ENCODE assay signal across 13 cellular contexts in genomic region chrX:136387951-136388502, GRCh38.
DNase-seq lines count a peak whose midpoint lies in the region; ATAC-seq and TF ChIP-seq lines count a peak whose summit lies in the region.
"Had no signal": no experiment of that assay in that cellular context is flagged by ENCODE, and none has a peak within 500 bp of the region (broad histone marks: within the 10 kb centered on the region; RNA-seq: fewer than 3 reads in every experiment).

No MANE protein-coding gene starts in this region.

- no peak for DNase-seq in Right ventricle myocardium superior
- DNase-seq in left ventricle myocardium inferior = no peak
- DNase-seq in left lung = no peak
- peak; percentile 30 to 60 (median 40) for DNase-seq in ovary
- DNase-seq in GM19240 (ENCODE audit: insufficient read length, low spot score) = no peak
- no peak for DNase-seq in NCI-H2029 treated with DMSO at 0.1 percent for 48 hours (lab: John Stamatoyannopoulos, UW)
- DNase-seq: AML-193; Caco-2; CD4-positive, alpha-beta T cell; HCEC 1CT had no signal

- ATAC-seq in Right ventricle myocardium superior (ENCODE audit: poor library complexity) = peak; percentile 46
- peak; percentile 13 for ATAC-seq in left lung
- ATAC-seq in GM18511 (IDR thresholded peaks at IDR 0.05; ENCODE audit: unreplicated experiment) = no peak
- ATAC-seq: GM23338 had no signal

- H3K4me3 ChIP-seq in left ventricle myocardium inferior = no peak overlapping the region
- no peak overlapping the region for H3K4me3 ChIP-seq in left lung
- no peak overlapping the region for H3K4me3 ChIP-seq in ovary
- H3K4me3 ChIP-seq: GM23338 had no signal

- H3K27ac ChIP-seq in left ventricle myocardium inferior (replicated peaks) = no peak overlapping the region
- no peak overlapping the region for H3K27ac ChIP-seq in left lung
- H3K27ac ChIP-seq in ovary = peak overlapping the region in 1 of 2 donors; percentile 17
- H3K27ac ChIP-seq: C4-2B had no signal

- no peaks in the 10 kb centered on the region for H3K4me1 ChIP-seq in left ventricle myocardium inferior
- H3K4me1 ChIP-seq in left lung = no peaks in the 10 kb centered on the region
- peaks cover 2% of the 10 kb centered on the region for H3K4me1 ChIP-seq in ovary (ENCODE audit: insufficient read depth)
- H3K4me1 ChIP-seq: Caco-2 had no signal

- no peaks in the 10 kb centered on the region for H3K36me3 ChIP-seq in left ventricle myocardium inferior
- H3K36me3 ChIP-seq in left lung = no peaks in the 10 kb centered on the region
- H3K36me3 ChIP-seq in ovary = no peaks in the 10 kb centered on the region

- WGBS in ovary, 3 donors = 33 to 37% (median 34%) methylated on average over 3 of the region's 3 CpGs

- TF ChIP-seq EP300 in ovary (IDR thresholded peaks at IDR 0.05) = no peak

- intact Hi-C loops in Right ventricle myocardium superior (cut with DNase I) (no loop called here), left ventricle myocardium inferior (cut with micrococcal nuclease) (no loop called here), left lung (cut with DNase I) (no loop called here), ovary (cut with DNase I) (no loop called here)

- TF ChIP-seq CTCF in left ventricle myocardium inferior (IDR thresholded peaks at IDR 0.05; ENCODE audit: borderline replicate concordance) (no peak), left lung (IDR thresholded peaks at IDR 0.05) (no peak), ovary (IDR thresholded peaks at IDR 0.05) (no peak)

- no peak for TF ChIP-seq POLR2A in ovary (IDR thresholded peaks at IDR 0.05)

- H3K27me3 ChIP-seq in left ventricle myocardium inferior (ENCODE audit: low read depth) (no peaks in the 10 kb centered on the region), left lung (no peaks in the 10 kb centered on the region), ovary (no peaks in the 10 kb centered on the region)

- no peaks in the 10 kb centered on the region for H3K9me3 ChIP-seq in left ventricle myocardium inferior (replicated peaks)
- H3K9me3 ChIP-seq in left lung = no peaks in the 10 kb centered on the region
- no peaks in the 10 kb centered on the region for H3K9me3 ChIP-seq in ovary
- H3K9me3 ChIP-seq: Caco-2 had no signal

Comparison
In these comparisons a context has a peak if more than half of its experiments do, and no peak if none do; other contexts are left out.
1. DNase-seq: peak in ovary (5 of 5); none in Right ventricle myocardium superior (single experiment), left ventricle myocardium inferior (single experiment), left lung (0 of 2), GM19240 (single experiment) and NCI-H2029 treated with DMSO at 0.1 percent for 48 hours (single experiment).